31 cellular contexts compared by ENCODE assay signal in the genomic region with DNA sequence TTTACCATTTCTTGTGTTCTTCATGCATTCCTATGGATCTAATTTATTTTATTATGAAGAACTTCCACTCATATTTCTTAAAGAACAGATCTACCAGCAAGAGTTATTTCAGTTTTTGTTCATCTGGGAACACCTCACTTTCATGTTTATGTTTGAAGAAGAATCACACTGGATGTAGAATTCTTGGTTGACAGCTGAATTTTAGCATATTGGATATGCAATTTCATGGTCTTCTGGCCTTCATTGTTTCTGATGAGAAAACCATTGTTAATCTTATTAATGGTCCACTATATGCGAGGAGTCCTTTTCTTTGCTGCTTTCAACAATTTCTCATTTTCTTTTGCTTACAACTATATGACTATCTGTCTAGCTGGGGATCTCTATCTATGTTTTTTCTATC.
"Had no signal": no experiment of that assay in that cellular context is flagged by ENCODE, and none has a peak within 500 bp of the region (broad histone marks: within the 10 kb centered on the region; RNA-seq: fewer than 3 reads in every experiment).

No MANE protein-coding gene starts in this region.

- H3K4me1 ChIP-seq: adrenal gland, body of pancreas, breast epithelium had no signal

- H3K27ac ChIP-seq: adrenal gland, body of pancreas, brain microvascular endothelial cell, breast epithelium, VCaP had no signal

- H3K27me3 ChIP-seq: adrenal gland, body of pancreas, brain microvascular endothelial cell, breast epithelium had no signal

- H3K36me3 ChIP-seq: adrenal gland, brain microvascular endothelial cell, breast epithelium had no signal

- H3K4me3 ChIP-seq: adrenal gland, body of pancreas, breast epithelium had no signal

- FAIRE-seq: astrocyte, colon, TTC549 had no signal

- DNase-seq: activated B cell treated with CpG ODN at 0.5 μM for 24 hours; activated CD4-positive, alpha-beta memory T cell treated with anti-CD3 and anti-CD28 coated beads for 36 hours; activated CD4-positive, alpha-beta T cell treated with anti-CD3 and anti-CD28 coated beads for 4 hours; activated CD4-positive, alpha-beta T cell treated with anti-CD3 and anti-CD28 coated beads, Interleukin-2, amount 10 ng/mL, durations not matched to agents 24 days and 14 days; activated CD4-positive, alpha-beta T cell treated with anti-CD3 and anti-CD28 coated beads, Interleukin-2, amount 50 U/mL, for 1 hour; activated CD4-positive, alpha-beta T cell treated with anti-CD3 and anti-CD28 coated beads, Interleukin-2, amount 50 U/mL, for 4 hours; activated CD4-positive, CD25-positive, alpha-beta regulatory T cell treated with anti-CD3 and anti-CD28 coated beads, Interleukin-2, amount 50 U/mL, for 72 hours; activated CD8-positive, alpha-beta memory T cell treated with anti-CD3 and anti-CD28 coated beads for 24 hours; activated CD8-positive, alpha-beta memory T cell treated with anti-CD3 and anti-CD28 coated beads, Interleukin-2, amount 10 ng/mL, durations not matched to agents 7 days and 5 days; activated CD8-positive, alpha-beta memory T cell treated with anti-CD3 and anti-CD28 coated beads, Interleukin-2, amount 50 U/mL, for 48 hours; activated CD8-positive, alpha-beta T cell treated with anti-CD3 and anti-CD28 coated beads, Interleukin-2, amount 10 ng/mL, durations not matched to agents 7 days and 5 days; activated effector memory CD4-positive, alpha-beta T cell treated with Interleukin-2 at 50 U/mL for 16 hours; activated gamma-delta T cell; activated naive CD4-positive, alpha-beta T cell treated with anti-CD3 and anti-CD28 coated beads, Interleukin-2, amount 10 ng/mL, durations not matched to agents 7 days and 5 days; activated naive CD4-positive, alpha-beta T cell treated with Interleukin-2 at 50 U/mL for 16 hours; activated naive CD8-positive, alpha-beta T cell treated with anti-CD3 and anti-CD28 coated beads, Interleukin-2, amount 10 ng/mL, durations not matched to agents 7 days and 5 days; activated T-cell treated with anti-CD3 and anti-CD28 coated beads, Interleukin-2, amount 50 U/mL, for 24 hours; activated T-cell treated with anti-CD3 and anti-CD28 coated beads, Interleukin-2, amount 50 U/mL, for 48 hours; adrenal gland; amniotic stem cell; aorta; body of pancreas; brain microvascular endothelial cell; central memory CD4-positive, alpha-beta T cell; T-helper 2 cell; T-helper 9 cell had no signal

- ATAC-seq: activated CD8-positive, alpha-beta memory T cell treated with anti-CD3 and anti-CD28 coated beads, Interleukin-2, amount 10 ng/mL, durations not matched to agents 7 days and 5 days; activated CD8-positive, alpha-beta T cell treated with anti-CD3 and anti-CD28 coated beads, Interleukin-2, amount 10 ng/mL, durations not matched to agents 7 days and 5 days; body of pancreas had no signal
